Comparison of ENCODE assay signal across 8 cellular contexts in the genomic region with DNA sequence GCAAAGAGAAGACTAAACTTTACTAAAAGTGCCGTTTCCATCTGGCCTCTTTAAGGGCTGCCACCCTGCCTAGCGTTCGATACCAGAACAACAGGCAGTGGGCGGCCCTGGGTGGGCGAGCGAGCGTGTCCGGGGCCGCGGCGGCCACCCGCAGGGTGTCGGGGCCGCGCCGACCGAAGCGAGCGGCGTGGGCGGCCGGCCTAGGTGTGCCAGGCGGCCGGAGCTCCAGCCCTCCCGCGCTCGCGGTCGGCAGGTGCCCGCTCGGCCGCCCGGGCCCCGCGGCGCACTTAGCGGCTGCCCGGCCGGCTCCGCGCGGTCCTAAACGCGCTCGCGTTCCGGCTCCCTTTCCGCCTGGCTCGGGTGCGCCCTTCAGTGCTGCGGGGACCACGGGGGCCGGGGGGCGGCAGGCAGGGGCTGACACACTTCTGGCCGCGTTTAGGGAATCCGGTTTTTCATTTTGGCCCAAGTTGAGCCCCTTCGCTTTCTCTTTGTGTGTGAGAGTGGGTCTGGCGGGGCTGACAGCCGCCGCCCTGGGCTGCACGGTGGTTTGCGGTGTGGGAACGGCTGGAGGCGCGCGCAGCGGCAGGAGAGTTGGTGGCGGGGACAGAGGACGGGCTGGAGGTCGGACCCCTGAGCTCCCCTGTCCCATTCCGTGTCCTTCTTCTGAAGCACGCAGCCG. TPM values are rescaled to one million over a fixed set of nuclear protein-coding genes. Genes with fewer than 3 reads are reported as not detected.
A peak's percentile ranks its signal among the peaks of the same experiment; 100 is the strongest.
DNase-seq lines count a peak whose midpoint lies in the region; ATAC-seq, FAIRE-seq and TF ChIP-seq lines count a peak whose summit lies in the region.

No MANE protein-coding gene starts in this region.

- H3K36me3 ChIP-seq in PC-9 (ENCODE audit: low read depth) (no peaks in the 10 kb centered on the region), sigmoid colon (no peaks in the 10 kb centered on the region)

- no peaks in the 10 kb centered on the region for H3K79me2 ChIP-seq in PC-9 (ENCODE audit: low read depth)

- FAIRE-seq in A549 (lab: Jason Lieb, UNC): no peak

- TF ChIP-seq RAD21 in A549 (conservative IDR thresholded peaks at IDR 0.05 in 1 of 2, IDR thresholded peaks at IDR 0.05 in 1 of 2): no peak

- BruUV-seq in PC-9 (replicated peaks; lab: Mats Ljungman, UMichigan): no TSS peak

- peak; percentile 36 to 39 for DNase-seq in A549 (ENCODE audit: low read depth in 1 of 2, low spot score in 1 of 2)
- DNase-seq in GM12865 (ENCODE audit: low read depth): peak; percentile 51
- DNase-seq in PC-9: no peak
- DNase-seq in amniotic epithelial cell (ENCODE audit: low read depth): peak; percentile 23
- peak; percentile 61 for DNase-seq in sigmoid colon

- no peak overlapping the region for H2AFZ ChIP-seq in PC-9

- 1% methylated on average over 34 of the region's 74 CpGs for WGBS in A549 (ENCODE audit: missing lambda C conversion rate)
- 0% methylated on average over 74 of the region's 74 CpGs for WGBS in sigmoid colon, 2 donors

- H3K9me3 ChIP-seq in A549: no peaks in the 10 kb centered on the region
- no peaks in the 10 kb centered on the region for H3K9me3 ChIP-seq in PC-9 (ENCODE audit: insufficient read depth, low read depth)
- H3K9me3 ChIP-seq in sigmoid colon: no peaks in the 10 kb centered on the region

- H3K27ac ChIP-seq in A549: peak overlapping the region in 1 of 2 experiments; percentile 72; a peak in 3 of 6 replicates
- H3K27ac ChIP-seq in PC-9: no peak overlapping the region
- peak overlapping the region in 3 of 4 donors; percentile 38 to 67 (median 48) for H3K27ac ChIP-seq in sigmoid colon

- no peaks in the 10 kb centered on the region for H3F3A ChIP-seq in PC-9 (ENCODE audit: insufficient read depth, low read depth)

- POLR2A ChIA-PET in A549 (lab: Yijun Ruan, JAX) (interaction anchor here (0.7 kb wide), 1 partner anchor 1540 kb away, joined by 3 read pairs; no protein-coding TSS in a partner anchor), PC-9 (lab: Charles Lee; ENCODE audit: unreplicated experiment) (interaction anchor here (0.6 kb wide), 1 partner anchor 9 kb away, joined by 6 read pairs; no protein-coding TSS in a partner anchor)

- no peaks in the 10 kb centered on the region for H3K9me2 ChIP-seq in PC-9 (ENCODE audit: insufficient read depth)

- H3K4me3 ChIP-seq in A549 (peak overlapping the region; percentile 55), GM12865 (ENCODE audit: low read depth, low read length) (peak overlapping the region; percentile 65), PC-9 (peak overlapping the region; percentile 39; the same call in 1 of the 2 replicates), iPS-11a (ENCODE audit: low read depth, low read length) (peak overlapping the region; percentile 40), sigmoid colon (peak overlapping the region; percentile 41 to 67 (median 60))

- H4K20me1 ChIP-seq in PC-9 (ENCODE audit: insufficient read depth): no peaks in the 10 kb centered on the region

- TF ChIP-seq CTCF in A549 (IDR thresholded peaks at IDR 0.05): no peak
- TF ChIP-seq CTCF in GM12865 (IDR thresholded peaks at IDR 0.05; ENCODE audit: insufficient read depth, low read depth, low read length, missing control alignments): peak; percentile 34
- no peak for TF ChIP-seq CTCF in PC-9 (conservative IDR thresholded peaks at IDR 0.05)
- no peak for TF ChIP-seq CTCF in sigmoid colon (IDR thresholded peaks at IDR 0.05)

- H3K4me1 ChIP-seq in A549 (peaks cover 21% of the 10 kb centered on the region; the same call in 2 of the 3 replicates), PC-9 (replicated peaks; ENCODE audit: insufficient read depth) (no peaks in the 10 kb centered on the region), sigmoid colon (peaks cover 0 to 67% (median 61%) of the 10 kb centered on the region in 4 donors)

- H3K27me3 ChIP-seq in PC-9 (ENCODE audit: insufficient read depth, low read depth): peaks cover 68% of the 10 kb centered on the region
- peaks cover 14 to 69% (median 59%) of the 10 kb centered on the region in 3 donors for H3K27me3 ChIP-seq in sigmoid colon

- H3K4me2 ChIP-seq in A549: peak overlapping the region; percentile 90
- H3K4me2 ChIP-seq in PC-9: peak overlapping the region; percentile 57; the same call in 1 of the 2 replicates

- CTCF ChIA-PET in A549 (lab: Yijun Ruan, JAX) (interaction anchor here (0.5 to 2.0 kb wide), 4 partner anchors 9 to 829 kb away, joined by 3 to 5 read pairs (median 3); no protein-coding TSS in a partner anchor), PC-9 (lab: Charles Lee) (no interaction called here)

- ATAC-seq in A549 (peak; percentile 51 to 58; a peak in 5 of 6 replicates), HG02884 (IDR thresholded peaks at IDR 0.05; ENCODE audit: unreplicated experiment) (peak; percentile 30), GM21825 (IDR thresholded peaks at IDR 0.05; ENCODE audit: unreplicated experiment) (no peak)

- intact Hi-C loops in PC-9 (cut with micrococcal nuclease; ENCODE audit: unreplicated experiment) (no loop called here), sigmoid colon (cut with DNase I) (no loop called here)

- TF ChIP-seq EP300 in A549 (IDR thresholded peaks at IDR 0.05) (no peak), sigmoid colon (IDR thresholded peaks at IDR 0.05) (no peak)

- TF ChIP-seq POLR2A in A549 (IDR thresholded peaks at IDR 0.05; ENCODE audit: low read length) (no peak), sigmoid colon (IDR thresholded peaks at IDR 0.05) (no peak)

TF ChIP-seq in A549, 52 proteins besides CTCF, POLR2A, EP300 and RAD21:
- TF ChIP-seq TP53 (CRISPR knock-in tag; IDR thresholded peaks at IDR 0.05) (no peak), CBX2 (IDR thresholded peaks at IDR 0.05; ENCODE audit: borderline replicate concordance, low read depth) (no peak), BHLHE40 (IDR thresholded peaks at IDR 0.05; ENCODE audit: low read depth, low read length) (no peak), NFE2L2 (conservative IDR thresholded peaks at IDR 0.05; ENCODE audit: low read length) (no peak), MAX (IDR thresholded peaks at IDR 0.05) (no peak), JUN (IDR thresholded peaks at IDR 0.05) (no peak)
- TF ChIP-seq, protein P1, sequence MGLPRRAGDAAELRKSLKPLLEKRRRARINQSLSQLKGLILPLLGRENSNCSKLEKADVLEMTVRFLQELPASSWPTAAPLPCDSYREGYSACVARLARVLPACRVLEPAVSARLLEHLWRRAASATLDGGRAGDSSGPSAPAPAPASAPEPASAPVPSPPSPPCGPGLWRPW (IDR thresholded peaks at IDR 0.05): no peak
TF ChIP-seq in A549: peak in this region for 0.

RNA-seq across cellular contexts. Expression of gene FGF9, which starts 2.9 kb away (rescaled TPM):
- polyA plus RNA-seq in A549 (2011; rRNA removed): not detected in 2 replicates
- polyA plus RNA-seq in A549 (2012; cell fraction: cytosol; rRNA removed): not detected in 2 replicates
- polyA plus RNA-seq in A549 (2012; cell fraction: nucleus; rRNA removed): not detected in 2 replicates
- polyA plus RNA-seq in A549 (2017; fragmentation: RNase III; extraction: RNeasy Plus Mini Kit Qiagen cat#74134 plus additional on column Dnase treatment): not detected in 3 replicates
- polyA minus RNA-seq in A549 (2011; rRNA and poly(A)+ RNA removed): not detected in 2 replicates
- not detected in 2 replicates for total RNA-seq in PC-9 (2021)
- 1 to 10 TPM in 1 of 4 donors, under 1 TPM in 3; 0.36 to 1.4 (median 0.75) TPM for total RNA-seq in sigmoid colon
- polyA plus RNA-seq in sigmoid colon: under 1 TPM; 0.36 to 0.60 (median 0.46) TPM

Comparison
In these comparisons a context has a peak if more than half of its experiments do, and no peak if none do; other contexts are left out.
1. DNase-seq: peak in A549 (2 of 2), GM12865 (single experiment), amniotic epithelial cell (single experiment) and sigmoid colon (single experiment); none in PC-9 (0 of 2).
2. Peak in every context shown above with its lines, with median percentiles within 50 percentile points of each other: H3K4me3 ChIP-seq.